27 cellular contexts compared by ENCODE assay signal in the genomic region with DNA sequence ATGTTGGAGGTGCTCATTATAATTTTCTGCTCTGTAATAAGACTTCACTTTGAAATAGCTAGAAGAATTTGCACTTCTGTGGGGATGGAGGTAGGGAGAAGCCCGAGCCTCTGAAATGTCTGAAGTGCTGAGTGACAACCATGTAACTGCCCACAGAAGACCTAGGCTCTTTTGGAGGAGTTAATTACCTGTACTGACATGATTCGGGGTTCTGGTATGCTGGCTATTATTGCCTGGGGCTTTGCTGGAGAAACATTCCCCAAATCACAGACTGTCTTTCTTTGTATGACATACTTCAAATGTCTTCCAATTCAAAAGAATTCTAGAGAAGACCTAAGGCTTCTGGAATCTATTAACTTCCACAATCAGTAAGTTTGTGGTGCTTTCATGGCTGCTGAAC.
"Had no signal": no experiment of that assay in that cellular context is flagged by ENCODE, and none has a peak within 500 bp of the region (broad histone marks: within the 10 kb centered on the region; RNA-seq: fewer than 3 reads in every experiment).

No MANE protein-coding gene starts in this region.

- H3K79me2 ChIP-seq: parathyroid adenoma had no signal

- H3K9ac ChIP-seq: parathyroid adenoma had no signal

- H3K27ac ChIP-seq: esophagus muscularis mucosa, gastroesophageal sphincter, lower lobe of right lung, parathyroid adenoma, tibial artery, VCaP had no signal

- H3K4me1 ChIP-seq: esophagus muscularis mucosa, gastroesophageal sphincter, lower lobe of right lung, parathyroid adenoma, tibial artery had no signal

- H3K36me3 ChIP-seq: esophagus muscularis mucosa, gastroesophageal sphincter, lower lobe of right lung, tibial artery had no signal

- H3K27me3 ChIP-seq: esophagus muscularis mucosa, gastroesophageal sphincter, tibial artery had no signal

- H3K27me3 Mint-ChIP-seq: activated CD4-positive, alpha-beta T cell treated with anti-CD3 and anti-CD28 coated beads, Interleukin-2, amount 10 ng/mL, durations not matched to agents 7 days and 5 days; activated naive CD4-positive, alpha-beta T cell treated with anti-CD3 and anti-CD28 coated beads, Interleukin-2, amount 50 U/mL, for 24 hours; effector memory CD8-positive, alpha-beta T cell had no signal

- H3K27ac Mint-ChIP-seq: activated CD4-positive, alpha-beta T cell treated with anti-CD3 and anti-CD28 coated beads, Interleukin-2, amount 10 ng/mL, durations not matched to agents 7 days and 5 days; activated naive CD4-positive, alpha-beta T cell treated with anti-CD3 and anti-CD28 coated beads, Interleukin-2, amount 50 U/mL, for 24 hours; brain; effector memory CD8-positive, alpha-beta T cell; T-cell; T-helper 2 cell treated with Interferon-gamma antibody and Interleukin-4, amounts not matched to agents 5 μg/mL and 100 μg/mL, for 36 hours had no signal

- H3K9me3 Mint-ChIP-seq: activated CD4-positive, alpha-beta T cell treated with anti-CD3 and anti-CD28 coated beads, Interleukin-2, amount 10 ng/mL, durations not matched to agents 7 days and 5 days; activated naive CD4-positive, alpha-beta T cell treated with anti-CD3 and anti-CD28 coated beads, Interleukin-2, amount 50 U/mL, for 24 hours had no signal

- H2AFZ ChIP-seq: parathyroid adenoma had no signal

- H3K36me3 Mint-ChIP-seq: activated naive CD4-positive, alpha-beta T cell treated with anti-CD3 and anti-CD28 coated beads, Interleukin-2, amount 50 U/mL, for 24 hours; brain; T-cell had no signal

- H3K4me1 Mint-ChIP-seq: activated CD4-positive, alpha-beta T cell treated with anti-CD3 and anti-CD28 coated beads, Interleukin-2, amount 10 ng/mL, durations not matched to agents 7 days and 5 days; activated naive CD4-positive, alpha-beta T cell treated with anti-CD3 and anti-CD28 coated beads, Interleukin-2, amount 50 U/mL, for 24 hours; brain; T-cell had no signal

- H3K9me3 ChIP-seq: esophagus muscularis mucosa, gastroesophageal sphincter, lower lobe of right lung had no signal

- ATAC-seq: effector memory CD8-positive, alpha-beta T cell; gastroesophageal sphincter; left lobe of liver; lower lobe of right lung; right cardiac atrium; stimulated activated naive CD8-positive, alpha-beta T cell treated with anti-CD3 and anti-CD28 coated beads, Interleukin-15, Interleukin-2, amounts not matched to agents 100 U/mL and 50 U/mL, for 24 hours; T-cell had no signal

- H3K4me3 Mint-ChIP-seq: activated CD4-positive, alpha-beta T cell treated with anti-CD3 and anti-CD28 coated beads, Interleukin-2, amount 10 ng/mL, durations not matched to agents 7 days and 5 days; activated naive CD4-positive, alpha-beta T cell treated with anti-CD3 and anti-CD28 coated beads, Interleukin-2, amount 50 U/mL, for 24 hours; brain; effector memory CD8-positive, alpha-beta T cell; nephron; T-cell; T-helper 2 cell treated with Interferon-gamma antibody and Interleukin-4, amounts not matched to agents 5 μg/mL and 100 μg/mL, for 36 hours had no signal

- DNase-seq: activated CD4-positive, alpha-beta T cell treated with anti-CD3 and anti-CD28 coated beads, Interleukin-2, amount 10 ng/mL, durations not matched to agents 7 days and 5 days; activated CD4-positive, CD25-positive, alpha-beta regulatory T cell treated with anti-CD3 and anti-CD28 coated beads, Interleukin-2, amount 50 U/mL, for 72 hours; activated gamma-delta T cell treated with Interleukin-2 at 50 U/mL for 16 hours; activated T-cell treated with anti-CD3 and anti-CD28 coated beads, Interleukin-2, amount 50 U/mL, for 1 hour; aorta; central memory CD4-positive, alpha-beta T cell; effector memory CD8-positive, alpha-beta T cell; head of caudate nucleus; hypothalamus; lower lobe of right lung; nucleus accumbens; right cardiac atrium; stimulated activated CD4-positive, alpha-beta T cell treated with anti-CD3 and anti-CD28 coated beads, Interleukin-12 subunit alpha, Interleukin-12 subunit beta, amount 100 ng/mL, for 4 hours; stimulated activated CD4-positive, alpha-beta T cell treated with anti-CD3 and anti-CD28 coated beads, Interleukin-4, amount 100 ng/mL, for 4 hours; stimulated activated naive CD8-positive, alpha-beta T cell treated with anti-CD3 and anti-CD28 coated beads, Interleukin-15, Interleukin-2, amounts not matched to agents 100 U/mL and 50 U/mL, for 24 hours; substantia nigra; T-cell; tibial artery had no signal

- H3K4me3 ChIP-seq: esophagus muscularis mucosa, gastroesophageal sphincter, lower lobe of right lung, tibial artery had no signal
